Comparison of ENCODE assay signal across 19 cellular contexts in genomic region chr1:230243583-230244377, GRCh38.
DNase-seq lines count a peak whose midpoint lies in the region; ATAC-seq and TF ChIP-seq lines count a peak whose summit lies in the region.
"Had no signal": no experiment of that assay in that cellular context is flagged by ENCODE, and none has a peak within 500 bp of the region (broad histone marks: within the 10 kb centered on the region; RNA-seq: fewer than 3 reads in every experiment).

No MANE protein-coding gene starts in this region.

- no peak overlapping the region for H3K4me3 ChIP-seq in fibroblast of lung (replicated peaks in 1 of 4; ENCODE audit: control extremely low read depth in 1 of 4, insufficient read depth in 1 of 4, low read depth in 3 of 4, low read length in 4 of 4)
- no peak overlapping the region for H3K4me3 ChIP-seq in hepatocyte
- H3K4me3 ChIP-seq in tibial nerve: no peak overlapping the region
- H3K4me3 ChIP-seq: smooth muscle cell had no signal

- H3K9me3 ChIP-seq in fibroblast of lung (ENCODE audit: control insufficient read depth, insufficient read depth, low read depth, low read length) (no peaks in the 10 kb centered on the region), hepatocyte (ENCODE audit: low read depth) (no peaks in the 10 kb centered on the region), tibial nerve (no peaks in the 10 kb centered on the region)
- H3K9me3 ChIP-seq: neutrophil had no signal

- peaks cover 4% of the 10 kb centered on the region for H3K36me3 ChIP-seq in fibroblast of lung (ENCODE audit: control insufficient read depth, insufficient read depth, low read length)
- no peaks in the 10 kb centered on the region for H3K36me3 ChIP-seq in hepatocyte (replicated peaks; ENCODE audit: insufficient read depth, low read depth)
- H3K36me3 ChIP-seq in tibial nerve: peaks cover 0 to 86% (median 0%) of the 10 kb centered on the region in 3 donors

- peaks cover 56% of the 10 kb centered on the region for H3K4me1 Mint-ChIP-seq in activated T-cell treated with anti-CD3 and anti-CD28 coated beads, Interleukin-2, amount 50 U/mL, for 24 hours (ENCODE audit: low read depth)

- no peaks in the 10 kb centered on the region for H3K9me2 ChIP-seq in hepatocyte (replicated peaks; ENCODE audit: insufficient read depth)

- H3K27ac Mint-ChIP-seq in activated T-cell treated with anti-CD3 and anti-CD28 coated beads, Interleukin-2, amount 50 U/mL, for 24 hours: peak overlapping the region; percentile 23
- H3K27ac Mint-ChIP-seq: activated B cell treated with CpG ODN at 0.5 μM for 24 hours; activated naive CD4-positive, alpha-beta T cell treated with anti-CD3 and anti-CD28 coated beads, Interleukin-2, amount 10 ng/mL, durations not matched to agents 7 days and 5 days; mesothelial cell of epicardium had no signal

- H3K9me3 Mint-ChIP-seq in activated T-cell treated with anti-CD3 and anti-CD28 coated beads, Interleukin-2, amount 50 U/mL, for 24 hours: no peaks in the 10 kb centered on the region

- H3K36me3 Mint-ChIP-seq in activated T-cell treated with anti-CD3 and anti-CD28 coated beads, Interleukin-2, amount 50 U/mL, for 24 hours (ENCODE audit: low read depth): peaks cover 96% of the 10 kb centered on the region

- TF ChIP-seq CTCF in fibroblast of lung (conservative IDR thresholded peaks at IDR 0.05 in 1 of 2, IDR thresholded peaks at IDR 0.05 in 1 of 2; ENCODE audit: low read depth in 1 of 2, low read length in 2 of 2) (no peak), hepatocyte (IDR thresholded peaks at IDR 0.05; ENCODE audit: poor library complexity) (no peak), tibial nerve (IDR thresholded peaks at IDR 0.05) (no peak)

- no peak for ATAC-seq in HG03439 (IDR thresholded peaks at IDR 0.05; ENCODE audit: unreplicated experiment)

- no peak for TF ChIP-seq EP300 in tibial nerve (IDR thresholded peaks at IDR 0.05)

- H4K20me1 ChIP-seq in fibroblast of lung (ENCODE audit: control insufficient read depth, extremely low read depth, insufficient read depth, low read length) (no peaks in the 10 kb centered on the region), hepatocyte (ENCODE audit: insufficient read depth, poor library complexity, severe bottlenecking) (no peaks in the 10 kb centered on the region)

- H3K4me2 ChIP-seq in fibroblast of lung (ENCODE audit: extremely low read depth, insufficient read depth, low read length): no peak overlapping the region
- no peak overlapping the region for H3K4me2 ChIP-seq in hepatocyte
- H3K4me2 ChIP-seq: smooth muscle cell had no signal

- H3K27ac ChIP-seq in fibroblast of lung (ENCODE audit: insufficient read depth, low read length) (no peak overlapping the region), hepatocyte (no peak overlapping the region), tibial nerve (no peak overlapping the region)
- H3K27ac ChIP-seq: neutrophil had no signal

- H3K79me2 ChIP-seq in fibroblast of lung (ENCODE audit: control insufficient read depth, insufficient read depth, low read length) (no peaks in the 10 kb centered on the region), hepatocyte (no peaks in the 10 kb centered on the region)

- H3K9ac ChIP-seq in fibroblast of lung (ENCODE audit: insufficient read depth, low read length): no peak overlapping the region

- H2AFZ ChIP-seq in fibroblast of lung (ENCODE audit: low read length) (no peak overlapping the region), hepatocyte (no peak overlapping the region)

- H3K27me3 Mint-ChIP-seq in activated T-cell treated with anti-CD3 and anti-CD28 coated beads, Interleukin-2, amount 50 U/mL, for 24 hours: no peaks in the 10 kb centered on the region
- H3K27me3 Mint-ChIP-seq: activated B cell treated with CpG ODN at 0.5 μM for 24 hours; activated naive CD4-positive, alpha-beta T cell treated with anti-CD3 and anti-CD28 coated beads, Interleukin-2, amount 10 ng/mL, durations not matched to agents 7 days and 5 days had no signal

- 91% methylated on average over 15 of the region's 15 CpGs for WGBS in hepatocyte (ENCODE audit: low lambda C conversion rate, missing lambda C conversion rate)
- 85 to 93% methylated on average over 11 to 12 of the region's 15 CpGs for WGBS in tibial nerve, 2 donors

- H3K27me3 ChIP-seq in fibroblast of lung (ENCODE audit: control insufficient read depth, insufficient read depth, low read length) (no peaks in the 10 kb centered on the region), hepatocyte (no peaks in the 10 kb centered on the region), tibial nerve (no peaks in the 10 kb centered on the region)
- H3K27me3 ChIP-seq: neutrophil had no signal

- DNase-seq in activated T-cell treated with anti-CD3 and anti-CD28 coated beads, Interleukin-2, amount 50 U/mL, for 24 hours: no peak
- DNase-seq in activated T-cell treated with anti-CD3 and anti-CD28 coated beads for 4 hours (no peak), MV-4-11 (lab: John Stamatoyannopoulos, UW) (peak; percentile 30), fibroblast of lung (ENCODE audit: low read depth in 2 of 2) (peak; percentile 55 to 82), renal cortical epithelial cell (ENCODE audit: low read depth) (peak; percentile 33), hepatocyte (ENCODE audit: low spot score) (no peak), tibial nerve (ENCODE audit: low spot score in 2 of 2) (no peak)
- DNase-seq: activated B cell treated with CpG ODN at 0.5 μM for 24 hours; activated CD8-positive, alpha-beta memory T cell treated with anti-CD3 and anti-CD28 coated beads, Interleukin-2, amount 50 U/mL, for 4 hours; activated naive CD4-positive, alpha-beta T cell treated with anti-CD3 and anti-CD28 coated beads, Interleukin-2, amount 10 ng/mL, durations not matched to agents 7 days and 5 days; cerebellar nuclear complex; glutamatergic neuron; KG1; NCI-H1417 treated with DMSO at 0.1 percent for 48 hours; stimulated activated naive CD4-positive, alpha-beta T cell had no signal

- H3K4me1 ChIP-seq in fibroblast of lung (ENCODE audit: control insufficient read depth, extremely low read depth, insufficient read depth, low read length) (peaks cover 2% of the 10 kb centered on the region), hepatocyte (ENCODE audit: insufficient read depth) (no peaks in the 10 kb centered on the region), tibial nerve (peaks cover 0 to 12% (median 3%) of the 10 kb centered on the region in 4 donors)

- H3K4me3 Mint-ChIP-seq in activated T-cell treated with anti-CD3 and anti-CD28 coated beads, Interleukin-2, amount 50 U/mL, for 24 hours: no peak overlapping the region
- H3K4me3 Mint-ChIP-seq: activated B cell treated with CpG ODN at 0.5 μM for 24 hours; activated naive CD4-positive, alpha-beta T cell treated with anti-CD3 and anti-CD28 coated beads, Interleukin-2, amount 10 ng/mL, durations not matched to agents 7 days and 5 days; mesothelial cell of epicardium had no signal

- no peak for TF ChIP-seq POLR2A in tibial nerve (IDR thresholded peaks at IDR 0.05)

Comparison
In these comparisons a context has a peak if more than half of its experiments do, and no peak if none do; other contexts are left out.
1. DNase-seq: peak in MV-4-11 (single experiment), fibroblast of lung (2 of 2) and renal cortical epithelial cell (single experiment); none in activated T-cell treated with anti-CD3 and anti-CD28 coated beads, Interleukin-2, amount 50 U/mL, for 24 hours (single experiment), activated T-cell treated with anti-CD3 and anti-CD28 coated beads for 4 hours (single experiment), hepatocyte (single experiment) and tibial nerve (0 of 2).